In the genomic region with DNA sequence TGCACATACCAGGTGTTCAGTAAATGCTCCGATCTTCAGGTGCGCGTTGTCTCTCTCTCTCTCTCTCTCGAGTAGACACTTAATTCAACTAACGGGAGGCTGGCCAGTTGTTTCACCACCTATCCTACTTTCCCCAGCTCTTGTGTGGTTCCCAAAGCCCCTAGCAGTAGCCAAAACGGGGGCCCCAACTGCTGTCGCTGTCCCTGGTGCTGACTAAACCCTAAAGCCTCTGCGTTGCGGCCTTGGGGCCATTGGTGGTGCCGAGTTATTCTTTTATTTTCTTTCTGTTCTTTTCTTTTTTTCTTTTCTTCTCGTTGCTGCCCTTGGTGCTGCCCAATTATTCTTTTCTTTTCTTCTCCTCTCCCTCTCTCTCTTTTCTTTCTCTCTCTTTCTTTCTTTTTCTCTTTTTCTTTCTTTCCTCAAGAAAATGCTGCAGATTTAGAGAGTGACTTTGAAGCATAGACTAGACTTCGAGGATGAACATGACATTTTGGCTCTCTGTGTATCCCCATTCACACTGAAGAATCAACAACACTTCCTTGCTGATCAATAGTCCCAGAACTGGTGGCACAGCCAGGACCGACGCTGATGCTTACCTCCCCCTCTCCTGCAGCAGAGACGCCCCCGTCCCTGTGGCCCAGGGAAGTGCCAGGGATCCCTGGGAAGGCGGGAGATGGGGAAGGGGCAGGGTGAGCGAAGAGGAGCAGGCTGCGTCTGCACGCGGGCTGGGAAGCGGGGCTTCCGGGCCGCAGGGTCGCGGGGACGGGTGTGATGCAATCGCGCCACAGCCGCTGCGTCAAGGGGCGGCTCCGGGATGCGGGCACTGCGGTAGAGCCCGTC, we compare ENCODE assay signal across 8 cellular contexts.
DNase-seq lines count a peak whose midpoint lies in the region; ATAC-seq and TF ChIP-seq lines count a peak whose summit lies in the region.

A gene (plus strand): TSS at position 785 of the 840 bp plus-strand sequence. CDS start 200 bp downstream, outside the sequence.

- peak within 1 kb of the TSS; percentile 38 for H3K4me3 ChIP-seq in astrocyte of the spinal cord (ENCODE audit: low read depth, low read length)

- TF ChIP-seq CTCF in GM10248 (IDR thresholded peaks at IDR 0.05; ENCODE audit: control extremely low read depth, extremely low read depth, low read depth, missing control alignments): no peak
- TF ChIP-seq CTCF in astrocyte of the spinal cord (IDR thresholded peaks at IDR 0.05; ENCODE audit: low read depth, low read length): no peak

- in situ Hi-C loops in astrocyte of the spinal cord (cut with HindIII; ENCODE audit: low sequenced_read_pairs): no loop called here

- DNase-seq in GM10248 (ENCODE audit: extremely low spot score) (peak; percentile 29), NCI-H748 (lab: John Stamatoyannopoulos, UW; ENCODE audit: unreplicated experiment) (peak; percentile 79), astrocyte of the spinal cord (ENCODE audit: low read depth, low spot score) (peak; percentile 33), iris pigment epithelial cell (ENCODE audit: low read depth) (peak; percentile 14), UCSD-AML1 (lab: John Stamatoyannopoulos, UW; ENCODE audit: unreplicated experiment) (no peak), HCEC 1CT (no peak)
- DNase-seq in stimulated activated CD4-positive, alpha-beta T cell treated with anti-CD3 and anti-CD28 coated beads, Interleukin-4, amount 100 ng/mL, for 4 hours: peak; percentile 14 to 24

- POLR2A ChIA-PET in GM10248 (lab: Yijun Ruan, JAX): no interaction called here

- ATAC-seq in HG02763 (IDR thresholded peaks at IDR 0.05; ENCODE audit: unreplicated experiment): no peak

- CTCF ChIA-PET in GM10248 (lab: Yijun Ruan, JAX): no interaction called here

Comparison
In these comparisons a context has a peak if more than half of its experiments do, and no peak if none do; other contexts are left out.
1. DNase-seq: peak in GM10248 (single experiment), NCI-H748 (single experiment), astrocyte of the spinal cord (single experiment), iris pigment epithelial cell (single experiment) and stimulated activated CD4-positive, alpha-beta T cell treated with anti-CD3 and anti-CD28 coated beads, Interleukin-4, amount 100 ng/mL, for 4 hours (2 of 2); none in UCSD-AML1 (single experiment) and HCEC 1CT (single experiment).